Comparison of ENCODE assay signal across 8 cellular contexts in the genomic region with DNA sequence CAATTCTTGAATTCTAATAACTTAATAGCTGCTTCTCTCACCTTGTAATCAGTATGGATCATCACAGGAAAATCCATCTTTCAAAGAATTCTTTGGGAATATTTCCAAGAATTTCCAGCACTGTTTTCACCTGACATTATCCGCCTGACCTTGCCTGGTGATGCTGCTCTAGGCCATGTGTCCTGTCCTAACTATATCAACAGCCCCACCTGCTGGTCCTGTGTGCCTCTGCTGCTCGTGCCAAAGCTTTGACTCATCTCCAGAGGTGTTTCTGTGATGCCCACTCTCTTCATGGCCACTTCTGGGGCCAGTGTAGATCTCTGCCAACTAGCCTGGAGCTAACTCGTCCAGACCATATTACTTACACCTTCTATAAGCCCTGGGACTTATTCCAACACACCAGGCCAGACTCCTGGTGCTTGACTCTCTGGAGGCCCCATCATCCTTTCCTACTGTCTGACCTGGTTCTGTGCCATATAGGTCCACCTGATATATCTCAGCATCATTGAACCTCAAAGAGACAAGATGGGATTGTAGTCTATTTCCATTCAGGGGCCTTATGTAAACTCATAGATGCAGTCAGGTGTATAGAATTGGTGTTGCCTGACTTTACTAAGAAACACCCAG.
DNase-seq lines count a peak whose midpoint lies in the region; ATAC-seq, FAIRE-seq and TF ChIP-seq lines count a peak whose summit lies in the region.

No MANE protein-coding gene starts in this region.

- H2AFZ ChIP-seq in trophoblast cell (ENCODE audit: insufficient read depth, low read length, poor library complexity): no peak overlapping the region

- H4K8ac ChIP-seq in trophoblast cell (ENCODE audit: low read depth, low read length): no peak overlapping the region

- H3K4me2 ChIP-seq in trophoblast cell (ENCODE audit: low read length): no peak overlapping the region

- peaks cover 21 to 36% of the 10 kb centered on the region in 2 experiments for H3K4me1 ChIP-seq in trophoblast cell (ENCODE audit: control insufficient read depth in 1 of 2, insufficient read depth in 2 of 2, low read length in 2 of 2)

- peak; percentile 49 for ATAC-seq in CD4-positive, alpha-beta T cell (ENCODE audit: poor library complexity)
- ATAC-seq in GM19328 (IDR thresholded peaks at IDR 0.05; ENCODE audit: unreplicated experiment): peak; percentile 81
- ATAC-seq in HG03196 (IDR thresholded peaks at IDR 0.05; ENCODE audit: unreplicated experiment): no peak

- peaks cover 40% of the 10 kb centered on the region for H3K36me3 Mint-ChIP-seq in CD4-positive, alpha-beta T cell (ENCODE audit: low read depth)

- peak overlapping the region; percentile 4 for H3K4ac ChIP-seq in trophoblast cell (ENCODE audit: low read depth, low read length)

- H2BK120ac ChIP-seq in trophoblast cell (ENCODE audit: insufficient read depth, low read length, poor library complexity): peak overlapping the region; percentile 71

- H3K18ac ChIP-seq in trophoblast cell (ENCODE audit: low read length): peak overlapping the region; percentile 60

- peak overlapping the region; percentile 82 for H4K91ac ChIP-seq in trophoblast cell (ENCODE audit: low read depth, low read length)

- peak; percentile 19 to 56 (median 36) for DNase-seq in CD4-positive, alpha-beta T cell
- DNase-seq in HTR-8/SVneo (ENCODE audit: insufficient read length, low spot score): peak; percentile 65
- DNase-seq in RPMI8226: peak; percentile 72
- DNase-seq in activated T-helper 9 cell treated with anti-CD3 and anti-CD28 coated beads, Interleukin-2, amount 50 U/mL, for 16 hours (ENCODE audit: low read depth): peak; percentile 11
- DNase-seq in frontal cortex (ENCODE audit: low spot score in 2 of 2): peak; percentile 30 to 42
- peak; percentile 66 to 73 for DNase-seq in trophoblast cell

- POLR2A ChIA-PET in CD4-positive, alpha-beta T cell (lab: Charles Lee): interaction anchor here (0.7 kb wide), 1 partner anchor 466 kb away, joined by 3 read pairs; no protein-coding TSS in a partner anchor

- intact Hi-C loops in CD4-positive, alpha-beta T cell (cut with DNase I, micrococcal nuclease): loop anchor here (5.0 to 10.0 kb wide), 2 partner anchors 478 to 481 kb away; no protein-coding TSS in a partner anchor

- H3K9me3 ChIP-seq in CD4-positive, alpha-beta T cell (ENCODE audit: control insufficient read depth, low read length): no peaks in the 10 kb centered on the region
- peaks cover 6% of the 10 kb centered on the region for H3K9me3 ChIP-seq in trophoblast cell (ENCODE audit: insufficient read depth, low read depth, low read length)

- FAIRE-seq in HTR-8/SVneo (lab: Jason Lieb, UNC) (no peak), frontal cortex (lab: Jason Lieb, UNC) (no peak)

- CTCF ChIA-PET in CD4-positive, alpha-beta T cell (lab: Charles Lee): interaction anchor here (0.6 to 1.1 kb wide), 3 partner anchors 12 to 296 kb away, joined by 3 read pairs; no protein-coding TSS in a partner anchor

- H3K79me1 ChIP-seq in trophoblast cell (ENCODE audit: low read length): peaks cover 35% of the 10 kb centered on the region

- H3K4me3 ChIP-seq in trophoblast cell (ENCODE audit: low read depth, low read length): no peak overlapping the region

- H3K23ac ChIP-seq in trophoblast cell (ENCODE audit: low read length): no peak overlapping the region

- no peaks in the 10 kb centered on the region for H3K4me1 Mint-ChIP-seq in CD4-positive, alpha-beta T cell (ENCODE audit: low read depth)

- H3K9me3 Mint-ChIP-seq in CD4-positive, alpha-beta T cell: no peaks in the 10 kb centered on the region

- H3K79me2 ChIP-seq in trophoblast cell (ENCODE audit: control insufficient read depth, insufficient read depth, low read length, poor library complexity): peaks cover 6% of the 10 kb centered on the region

- peak overlapping the region; percentile 62 for H3K14ac ChIP-seq in trophoblast cell (ENCODE audit: low read length)

- H2BK5ac ChIP-seq in trophoblast cell (ENCODE audit: low read depth, low read length, poor library complexity): peak overlapping the region; percentile 97

- no CpG with 5 or more reads among the region's 3 CpGs for WGBS in trophoblast cell (ENCODE audit: extremely low coverage, insufficient coverage, insufficient read length)

- peak overlapping the region; percentile 90 for H2BK12ac ChIP-seq in trophoblast cell (ENCODE audit: low read length)

- H4K12ac ChIP-seq in trophoblast cell (ENCODE audit: low read depth, low read length): no peak overlapping the region

- no peaks in the 10 kb centered on the region for H3K27me3 Mint-ChIP-seq in CD4-positive, alpha-beta T cell

- peak; percentile 68 for TF ChIP-seq CTCF in CD4-positive, alpha-beta T cell (IDR thresholded peaks at IDR 0.05)

- H3K27ac Mint-ChIP-seq in CD4-positive, alpha-beta T cell: no peak overlapping the region

- H3K36me3 ChIP-seq in trophoblast cell (ENCODE audit: control insufficient read depth in 1 of 2, insufficient read depth in 2 of 2, low read length in 2 of 2): peaks cover 10 to 11% of the 10 kb centered on the region in 2 experiments

- peak overlapping the region; percentile 7 for H2AK5ac ChIP-seq in trophoblast cell (ENCODE audit: low read length)

- no peak overlapping the region for H3K4me3 Mint-ChIP-seq in CD4-positive, alpha-beta T cell

- no peaks in the 10 kb centered on the region for H3K27me3 ChIP-seq in CD4-positive, alpha-beta T cell (ENCODE audit: control insufficient read depth, insufficient read depth, low read length)
- no peaks in the 10 kb centered on the region for H3K27me3 ChIP-seq in trophoblast cell (ENCODE audit: insufficient read depth, low read length)

- no peak overlapping the region for H3K27ac ChIP-seq in CD4-positive, alpha-beta T cell (ENCODE audit: low read depth, low read length)
- H3K27ac ChIP-seq in trophoblast cell (ENCODE audit: low read depth, low read length): peak overlapping the region; percentile 99

- no peak overlapping the region for H3K9ac ChIP-seq in trophoblast cell (ENCODE audit: low read length)

Comparison
In these comparisons a context has a peak if more than half of its experiments do, and no peak if none do; other contexts are left out.
1. DNase-seq: peak in every context shown above with its lines; median percentile 72 in RPMI8226; 70 in trophoblast cell; 65 in HTR-8/SVneo; 36 in CD4-positive, alpha-beta T cell; 36 in frontal cortex; 11 in activated T-helper 9 cell treated with anti-CD3 and anti-CD28 coated beads, Interleukin-2, amount 50 U/mL, for 16 hours.